ENCODE assay signal across 14 cellular contexts in the genomic region with DNA sequence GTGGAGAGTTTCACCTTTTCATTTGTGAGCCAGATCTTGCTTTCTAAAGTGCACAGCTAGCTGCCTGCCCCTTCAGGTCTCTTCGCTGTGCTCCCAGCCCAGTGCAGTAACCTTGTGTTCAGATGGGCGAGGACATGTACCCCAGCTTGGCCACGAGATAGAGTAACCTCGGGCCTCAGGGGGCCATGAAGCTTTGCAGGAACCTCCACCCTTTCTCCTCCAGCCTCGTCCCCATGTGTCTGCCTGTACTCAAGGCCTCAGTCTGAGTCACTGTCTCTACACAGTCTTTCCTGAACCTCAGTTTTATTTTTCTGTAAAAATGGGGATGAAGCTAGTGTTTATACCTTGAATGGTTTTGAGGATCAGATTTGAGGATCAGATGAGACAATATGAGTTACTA. TPM values are rescaled to one million over a fixed set of nuclear protein-coding genes. Genes with fewer than 3 reads are reported as not detected.
DNase-seq lines count a peak whose midpoint lies in the region; ATAC-seq and TF ChIP-seq lines count a peak whose summit lies in the region.
"Had no signal": no experiment of that assay in that cellular context is flagged by ENCODE, and none has a peak within 500 bp of the region (broad histone marks: within the 10 kb centered on the region; RNA-seq: fewer than 3 reads in every experiment).

No MANE protein-coding gene starts in this region.

- no peaks in the 10 kb centered on the region for H4K20me1 ChIP-seq in PC-3 (ENCODE audit: low read length)

- H3K36me3 ChIP-seq in PC-3 (ENCODE audit: low read depth, low read length) (no peaks in the 10 kb centered on the region), lung (ENCODE audit: control insufficient read depth in 2 of 2, insufficient read depth in 2 of 2, low read length in 2 of 2) (no peaks in the 10 kb centered on the region), testis (ENCODE audit: low read depth, missing control alignments) (no peaks in the 10 kb centered on the region)

- no peak overlapping the region for H2AFZ ChIP-seq in PC-3 (ENCODE audit: low read length)

- H3K9me3 ChIP-seq in PC-3 (ENCODE audit: low read length) (no peaks in the 10 kb centered on the region), lung (ENCODE audit: control insufficient read depth in 2 of 2, insufficient read depth in 1 of 2, low read length in 1 of 2) (no peaks in the 10 kb centered on the region), testis (no peaks in the 10 kb centered on the region)
- H3K9me3 ChIP-seq: Caco-2 had no signal

- peak overlapping the region; percentile 99; the same call in 1 of the 2 replicates for H3K27ac ChIP-seq in PC-3 (ENCODE audit: low read length)
- peak overlapping the region; percentile 86 to 94 for H3K27ac ChIP-seq in lung (ENCODE audit: low read depth in 1 of 2, low read length in 1 of 2)
- peak overlapping the region; percentile 81 for H3K27ac ChIP-seq in testis
- H3K27ac ChIP-seq: SK-N-MC had no signal

- CTCF ChIA-PET in PC-3 (lab: Charles Lee) = no interaction called here

- no peak overlapping the region for H3K9ac ChIP-seq in PC-3 (ENCODE audit: low read length)

- TF ChIP-seq CTCF in PC-3 (conservative IDR thresholded peaks at IDR 0.05; ENCODE audit: low read depth, low read length) = no peak
- no peak for TF ChIP-seq CTCF in lung (IDR thresholded peaks at IDR 0.05; ENCODE audit: control extremely low read depth, extremely low read depth)
- no peak for TF ChIP-seq CTCF in testis (IDR thresholded peaks at IDR 0.05)

- H3K4me1 ChIP-seq in PC-3 (ENCODE audit: insufficient read depth, low read length) = peaks cover 46% of the 10 kb centered on the region
- H3K4me1 ChIP-seq in lung (ENCODE audit: control insufficient read depth in 2 of 2, insufficient read depth in 2 of 2, low read length in 2 of 2) = peaks cover 40 to 52% of the 10 kb centered on the region in 2 donors
- peaks cover 75% of the 10 kb centered on the region for H3K4me1 ChIP-seq in testis

- DNase-seq in PC-3 (no peak), dermis blood vessel endothelial cell (peak; percentile 52), lung (ENCODE audit: low spot score) (no peak), testis (peak; percentile 40), amniotic stem cell (lab: John Stamatoyannopoulos, UW) (no peak), inferior parietal cortex (ENCODE audit: extremely low spot score) (no peak), NCI-H2107 (lab: John Stamatoyannopoulos, UW) (no peak)
- no peak for DNase-seq in central memory CD4-positive, alpha-beta T cell
- DNase-seq: activated CD4-positive, alpha-beta T cell treated with anti-CD3 and anti-CD28 coated beads, Interleukin-2, amount 50 U/mL, for 48 hours; activated naive CD8-positive, alpha-beta T cell treated with anti-CD3 and anti-CD28 coated beads for 36 hours; Caco-2; NCI-H524 treated with DMSO at 0.1 percent for 48 hours; stimulated activated CD8-positive, alpha-beta memory T cell treated with anti-CD3 and anti-CD28 coated beads, Interleukin-4, amount 100 ng/mL, for 48 hours had no signal

- H3K4me3 ChIP-seq in PC-3 (ENCODE audit: low read length) = no peak overlapping the region
- no peak overlapping the region for H3K4me3 ChIP-seq in lung
- no peak overlapping the region for H3K4me3 ChIP-seq in testis
- H3K4me3 ChIP-seq: SK-N-MC had no signal

- ATAC-seq in PC-3 (no peak), lung (ENCODE audit: insufficient read depth, low FRiP score) (no peak)

- no TSS peak for BruUV-seq in PC-3 (replicated peaks; lab: Mats Ljungman, UMichigan)

- 78 to 79% methylated on average over 5 of the region's 5 CpGs for WGBS in lung, 2 donors
- 20 to 50% methylated on average over 5 of the region's 5 CpGs for WGBS in testis, 2 donors

- peaks cover 4% of the 10 kb centered on the region for H3F3A ChIP-seq in PC-3 (ENCODE audit: low read length, unreplicated experiment)

- no peaks in the 10 kb centered on the region for H3K9me2 ChIP-seq in PC-3 (replicated peaks; ENCODE audit: low read length)

- no peak overlapping the region for H3K4me2 ChIP-seq in PC-3 (ENCODE audit: low read length)

- peaks cover 57% of the 10 kb centered on the region for H3K79me2 ChIP-seq in PC-3 (ENCODE audit: low read length)

- no peak for TF ChIP-seq POLR2A in testis (IDR thresholded peaks at IDR 0.05)

- intact Hi-C loops in PC-3 (cut with micrococcal nuclease) = no loop called here
- intact Hi-C loops in testis (cut with DNase I; ENCODE audit: low total_unique reads) = loop anchor here (10.0 kb wide), 1 partner anchor 77 kb away; no protein-coding TSS in a partner anchor

- POLR2A ChIA-PET in PC-3 (lab: Charles Lee; ENCODE audit: unreplicated experiment) = no interaction called here

- no peaks in the 10 kb centered on the region for H3K27me3 ChIP-seq in PC-3 (ENCODE audit: low read length)
- H3K27me3 ChIP-seq in lung (ENCODE audit: control insufficient read depth, insufficient read depth) = no peaks in the 10 kb centered on the region
- H3K27me3 ChIP-seq in testis = no peaks in the 10 kb centered on the region

RNA-seq across cellular contexts. Expression of a gene that starts 37.9 kb away (rescaled TPM):
- 124 and 148 TPM in 2 replicates for total RNA-seq in PC-3 (2014; rRNA removed)
- total RNA-seq in dermis blood vessel endothelial cell = 64.0 and 137 TPM in 2 replicates
- 100 to 1,000 TPM in 1 of 2 donors, 10 to 100 TPM in 1; 62.2 to 215 TPM for total RNA-seq in lung
- 100 to 1,000 TPM; 122 to 204 TPM for polyA plus RNA-seq in lung
- total RNA-seq in testis = 10 to 100 TPM; 89.8 to 100.0 TPM
- polyA plus RNA-seq in testis (ENCODE audit: insufficient read depth, low read depth, low replicate concordance) = 94.1 TPM

Comparison
In these comparisons a context has a peak if more than half of its experiments do, and no peak if none do; other contexts are left out.
1. DNase-seq: peak in dermis blood vessel endothelial cell (single experiment) and testis (single experiment); none in PC-3 (single experiment), lung (single experiment), central memory CD4-positive, alpha-beta T cell (single experiment), amniotic stem cell (single experiment), inferior parietal cortex (single experiment) and NCI-H2107 (single experiment).
2. Peak in every context shown above with its lines, with median percentiles within 50 percentile points of each other: H3K27ac ChIP-seq.